18 cellular contexts compared by ENCODE assay signal in the genomic region with DNA sequence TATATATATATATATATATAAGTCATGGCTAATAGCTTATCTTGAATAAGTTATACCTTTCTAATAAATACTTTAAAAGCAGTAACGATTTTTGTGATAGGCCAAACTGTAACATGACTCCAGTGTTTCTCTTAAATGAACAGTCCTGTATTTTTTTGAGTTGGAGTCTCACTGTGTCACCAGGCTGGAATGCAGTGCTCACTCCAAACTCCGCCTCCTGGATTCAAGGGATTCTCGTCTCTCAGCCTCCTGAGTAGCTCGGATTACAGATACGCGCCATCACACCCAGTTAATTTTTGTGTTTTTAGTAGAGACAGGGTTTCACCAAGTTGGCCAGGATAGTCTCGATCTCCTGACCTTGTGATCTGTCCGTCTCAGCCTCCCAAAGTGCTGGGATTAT.
A peak's percentile ranks its signal among the peaks of the same experiment; 100 is the strongest.
DNase-seq lines count a peak whose midpoint lies in the region; ATAC-seq and TF ChIP-seq lines count a peak whose summit lies in the region.
"Had no signal": no experiment of that assay in that cellular context is flagged by ENCODE, and none has a peak within 500 bp of the region (broad histone marks: within the 10 kb centered on the region; RNA-seq: fewer than 3 reads in every experiment).

No MANE protein-coding gene starts in this region.

- no peaks in the 10 kb centered on the region for H3K36me3 ChIP-seq in SJCRH30
- H3K36me3 ChIP-seq: colonic mucosa, heart left ventricle, prostate gland, SJSA1 had no signal

- no peak for ATAC-seq in activated naive CD4-positive, alpha-beta T cell treated with anti-CD3 and anti-CD28 coated beads, Interleukin-2, amount 50 U/mL, for 72 hours
- ATAC-seq: activated CD4-positive, alpha-beta T cell treated with anti-CD3 and anti-CD28 coated beads for 36 hours; heart left ventricle had no signal

- peaks cover 0 to 5% of the 10 kb centered on the region in 2 donors for H3K9me3 Mint-ChIP-seq in activated naive CD4-positive, alpha-beta T cell treated with anti-CD3 and anti-CD28 coated beads, Interleukin-2, amount 50 U/mL, for 72 hours

- no peak overlapping the region for H3K27ac ChIP-seq in SJCRH30
- H3K27ac ChIP-seq: colonic mucosa, heart left ventricle, prostate gland, SJSA1 had no signal

- no peaks in the 10 kb centered on the region for H3K27me3 ChIP-seq in SJCRH30
- H3K27me3 ChIP-seq: colonic mucosa, heart left ventricle, SJSA1 had no signal

- no peak for TF ChIP-seq CTCF in fibroblast of mammary gland (conservative IDR thresholded peaks at IDR 0.05; ENCODE audit: control insufficient read depth, insufficient read depth, low read depth, low read length)

- DNase-seq in HCEC 1CT, result peak; percentile 7
- peak; percentile 30 to 53 for DNase-seq in SJCRH30
- DNase-seq in fibroblast of mammary gland (ENCODE audit: low read depth), result peak; percentile 44
- DNase-seq in skeletal muscle cell (ENCODE audit: low read depth), result peak; percentile 26
- DNase-seq in cerebellar cortex (ENCODE audit: low spot score), result no peak
- DNase-seq in activated naive CD4-positive, alpha-beta T cell treated with anti-CD3 and anti-CD28 coated beads, Interleukin-2, amount 50 U/mL, for 72 hours (ENCODE audit: low spot score in 2 of 2), result no peak
- DNase-seq in EL, result no peak
- DNase-seq: activated CD4-positive, alpha-beta T cell treated with anti-CD3 and anti-CD28 coated beads for 36 hours; activated gamma-delta T cell; colonic mucosa; heart left ventricle; NCI-H187 treated with DMSO at 0.1 percent for 48 hours; NCI-H526; stimulated activated CD4-positive, alpha-beta T cell treated with anti-CD3 and anti-CD28 coated beads, Interleukin-15, amount 100 ng/mL, for 24 hours; trophoblast cell had no signal

- no peaks in the 10 kb centered on the region for H3K9me3 ChIP-seq in SJCRH30 (replicated peaks)
- H3K9me3 ChIP-seq: colonic mucosa, prostate gland, SJSA1 had no signal

- H3K36me3 Mint-ChIP-seq in activated naive CD4-positive, alpha-beta T cell treated with anti-CD3 and anti-CD28 coated beads, Interleukin-2, amount 50 U/mL, for 72 hours, result no peaks in the 10 kb centered on the region

- H3K4me3 ChIP-seq in SJCRH30 (no peak overlapping the region), fibroblast of mammary gland (ENCODE audit: control insufficient read depth, low read depth, low read length) (no peak overlapping the region), skeletal muscle cell (ENCODE audit: low read depth, low read length) (no peak overlapping the region)
- H3K4me3 ChIP-seq: colonic mucosa, heart left ventricle, prostate gland, SJSA1 had no signal

- no peak overlapping the region for H3K27ac Mint-ChIP-seq in activated naive CD4-positive, alpha-beta T cell treated with anti-CD3 and anti-CD28 coated beads, Interleukin-2, amount 50 U/mL, for 72 hours
- H3K27ac Mint-ChIP-seq: activated CD4-positive, alpha-beta T cell treated with anti-CD3 and anti-CD28 coated beads for 36 hours; stimulated activated naive CD8-positive, alpha-beta T cell treated with anti-CD3 and anti-CD28 coated beads, Interleukin-15, Interleukin-2, amounts not matched to agents 100 ng/mL and 50 ng/mL, for 24 hours had no signal

- 0 out of 2 replicates have a peak, but pooled peaks cover 2% of the 10 kb centered on the region for H3K4me1 ChIP-seq in SJCRH30
- H3K4me1 ChIP-seq: colonic mucosa, heart left ventricle, prostate gland, SJSA1 had no signal

Comparison
In these comparisons a context has a peak if more than half of its experiments do, and no peak if none do; other contexts are left out.
1. DNase-seq: peak in HCEC 1CT (single experiment), SJCRH30 (2 of 2), fibroblast of mammary gland (single experiment) and skeletal muscle cell (single experiment); none in cerebellar cortex (single experiment), activated naive CD4-positive, alpha-beta T cell treated with anti-CD3 and anti-CD28 coated beads, Interleukin-2, amount 50 U/mL, for 72 hours (0 of 2) and EL (single experiment).